In the genomic region with DNA sequence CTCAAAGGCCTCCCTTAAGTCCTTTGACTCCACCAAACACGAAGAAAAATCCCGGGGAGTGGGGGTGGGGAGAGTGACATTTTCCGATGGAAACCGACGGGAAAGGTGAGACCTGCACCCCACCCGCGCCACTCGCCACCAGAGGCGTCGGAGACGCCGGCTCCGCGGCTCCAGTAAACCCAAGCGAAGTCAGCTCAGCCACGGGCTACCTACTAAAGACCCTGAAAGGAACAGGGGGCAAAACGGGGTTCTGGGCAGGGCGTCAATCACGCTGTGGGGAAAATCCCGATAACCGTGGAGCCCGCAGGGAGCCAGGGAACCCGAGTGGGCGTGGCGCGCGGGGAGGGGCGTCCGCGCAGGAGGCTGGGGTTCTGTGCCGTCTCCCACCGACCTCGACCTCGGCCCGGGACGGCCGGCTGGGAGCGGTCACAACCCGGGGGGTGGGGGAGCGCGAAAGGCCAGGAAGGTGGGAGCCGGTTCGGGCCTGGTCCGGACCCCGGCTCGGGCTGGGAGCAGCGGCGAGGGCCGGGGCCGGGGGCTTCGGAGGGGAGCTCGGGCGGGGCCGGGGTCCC, we compare ENCODE assay signal across 8 cellular contexts. TPM values are rescaled to one million over a fixed set of nuclear protein-coding genes. Genes with fewer than 3 reads are reported as not detected.
DNase-seq lines count a peak whose midpoint lies in the region; ATAC-seq and TF ChIP-seq lines count a peak whose summit lies in the region.

No MANE protein-coding gene starts in this region.

- peak overlapping the region; percentile 84 for H3K4me3 Mint-ChIP-seq in activated naive CD8-positive, alpha-beta T cell treated with anti-CD3 and anti-CD28 coated beads for 36 hours

- H3K4me1 Mint-ChIP-seq in activated naive CD8-positive, alpha-beta T cell treated with anti-CD3 and anti-CD28 coated beads for 36 hours, result peaks cover 20% of the 10 kb centered on the region

- WGBS in hepatocyte (ENCODE audit: low lambda C conversion rate, missing lambda C conversion rate), result 2% methylated on average over 45 of the region's 54 CpGs
- 0 to 1% (median 1%) methylated on average over 45 to 54 of the region's 54 CpGs for WGBS in spleen, 5 donors

- peak overlapping the region; percentile 84 for H3K4me2 ChIP-seq in hepatocyte

- H3K27ac Mint-ChIP-seq in activated naive CD8-positive, alpha-beta T cell treated with anti-CD3 and anti-CD28 coated beads for 36 hours, result peak overlapping the region; percentile 75

- no peaks in the 10 kb centered on the region for H3K9me2 ChIP-seq in hepatocyte (replicated peaks; ENCODE audit: insufficient read depth)

- DNase-seq in GM13976 (ENCODE audit: low spot score) (peak; percentile 64), RWPE1 (ENCODE audit: low spot score) (peak; percentile 38), hepatocyte (ENCODE audit: low spot score) (peak; percentile 68), spleen (no peak), NCI-H446 treated with DMSO at 0.1 percent for 48 hours (lab: John Stamatoyannopoulos, UW) (no peak), middle frontal gyrus (ENCODE audit: extremely low spot score, low spot score) (no peak)
- peak; percentile 60 for DNase-seq in activated naive CD8-positive, alpha-beta T cell treated with anti-CD3 and anti-CD28 coated beads for 36 hours

- H3K27ac ChIP-seq in RWPE1, result peak overlapping the region; percentile 97
- peak overlapping the region; percentile 99 for H3K27ac ChIP-seq in hepatocyte
- peak overlapping the region; percentile 94 to 100 (median 96) for H3K27ac ChIP-seq in spleen

- no peak for TF ChIP-seq POLR2A in spleen (IDR thresholded peaks at IDR 0.05)

- ATAC-seq in HG02763 (IDR thresholded peaks at IDR 0.05; ENCODE audit: unreplicated experiment), result peak; percentile 22

- H3K4me3 ChIP-seq in hepatocyte, result peak overlapping the region; percentile 99
- peak overlapping the region; percentile 73 to 95 (median 91) for H3K4me3 ChIP-seq in spleen

- CTCF ChIA-PET in RWPE1 (lab: Yijun Ruan, JAX), result interaction anchor here (0.6 kb wide), 1 partner anchor 86 kb away, joined by 3 read pairs; no protein-coding TSS in a partner anchor

- no peaks in the 10 kb centered on the region for H3K27me3 Mint-ChIP-seq in activated naive CD8-positive, alpha-beta T cell treated with anti-CD3 and anti-CD28 coated beads for 36 hours

- H2AFZ ChIP-seq in hepatocyte, result peak overlapping the region; percentile 40

- intact Hi-C loops in spleen (cut with DNase I; ENCODE audit: low total_unique reads), result no loop called here

- in situ Hi-C loops in GM13976 (cut with MboI; ENCODE audit: low sequenced_read_pairs, unreplicated experiment), result no loop called here

- H3K4me1 ChIP-seq in hepatocyte (ENCODE audit: insufficient read depth) (peaks cover 12% of the 10 kb centered on the region), spleen (peaks cover 19 to 60% (median 29%) of the 10 kb centered on the region in 6 donors)

- POLR2A ChIA-PET in RWPE1 (lab: Yijun Ruan, JAX; ENCODE audit: low non-redundant PET), result no interaction called here

- no peak for TF ChIP-seq CTCF in GM13976 (IDR thresholded peaks at IDR 0.05; ENCODE audit: borderline replicate concordance, control extremely low read depth, extremely low read depth, insufficient read depth, missing control alignments)
- no peak for TF ChIP-seq CTCF in RWPE1 (conservative IDR thresholded peaks at IDR 0.05; ENCODE audit: low read depth)
- TF ChIP-seq CTCF in hepatocyte (IDR thresholded peaks at IDR 0.05; ENCODE audit: poor library complexity), result no peak
- no peak for TF ChIP-seq CTCF in spleen (IDR thresholded peaks at IDR 0.05 in 8 of 11, conservative IDR thresholded peaks at IDR 0.05 in 3 of 11)

- H3K9me3 ChIP-seq in hepatocyte (ENCODE audit: low read depth) (no peaks in the 10 kb centered on the region), spleen (no peaks in the 10 kb centered on the region)

- H3K79me2 ChIP-seq in hepatocyte, result peaks cover 52% of the 10 kb centered on the region

- H3K36me3 Mint-ChIP-seq in activated naive CD8-positive, alpha-beta T cell treated with anti-CD3 and anti-CD28 coated beads for 36 hours, result peaks cover 21% of the 10 kb centered on the region

- no peaks in the 10 kb centered on the region for H3K9me3 Mint-ChIP-seq in activated naive CD8-positive, alpha-beta T cell treated with anti-CD3 and anti-CD28 coated beads for 36 hours

- H3K27me3 ChIP-seq in hepatocyte (no peaks in the 10 kb centered on the region), spleen (replicated peaks in 1 of 7) (no peaks in the 10 kb centered on the region)

- H3K36me3 ChIP-seq in hepatocyte (replicated peaks; ENCODE audit: insufficient read depth, low read depth), result no peaks in the 10 kb centered on the region
- peaks cover 0 to 22% (median 19%) of the 10 kb centered on the region in 6 donors for H3K36me3 ChIP-seq in spleen

- peaks cover 49% of the 10 kb centered on the region for H4K20me1 ChIP-seq in hepatocyte (ENCODE audit: insufficient read depth, poor library complexity, severe bottlenecking)

RNA-seq across cellular contexts. Expression of a gene that starts 0.6 kb away (rescaled TPM):
- 10 to 100 TPM; 60.3 to 61.1 TPM for total RNA-seq in activated naive CD8-positive, alpha-beta T cell treated with anti-CD3 and anti-CD28 coated beads for 36 hours
- total RNA-seq in hepatocyte (95.4 and 112 TPM in 2 replicates), spleen (10 to 100 TPM; 62.6 to 80.2 (median 67.0) TPM)
- polyA plus RNA-seq in hepatocyte (74.2 and 82.6 TPM in 2 replicates), spleen (10 to 100 TPM; 30.9 to 52.7 (median 34.9) TPM)

RNA-seq across cellular contexts. Expression of a gene that starts 50.8 kb away (rescaled TPM):
- 1 to 10 TPM; 2.1 to 3.1 TPM for total RNA-seq in activated naive CD8-positive, alpha-beta T cell treated with anti-CD3 and anti-CD28 coated beads for 36 hours
- total RNA-seq in hepatocyte (20.0 and 22.2 TPM in 2 replicates), spleen (10 to 100 TPM in 2 of 7 donors, 1 to 10 TPM in 5; 4.1 to 13.6 (median 5.5) TPM)
- polyA plus RNA-seq in hepatocyte (22.2 and 27.8 TPM in 2 replicates), spleen (1 to 10 TPM; 5.3 to 8.6 (median 8.5) TPM)

Comparison
In these comparisons a context has a peak if more than half of its experiments do, and no peak if none do; other contexts are left out.
1. DNase-seq: peak in GM13976 (single experiment), RWPE1 (single experiment), activated naive CD8-positive, alpha-beta T cell treated with anti-CD3 and anti-CD28 coated beads for 36 hours (single experiment) and hepatocyte (single experiment); none in spleen (single experiment), NCI-H446 treated with DMSO at 0.1 percent for 48 hours (single experiment) and middle frontal gyrus (single experiment).
2. Peak in every context shown above with its lines, with median percentiles within 50 percentile points of each other: H3K27ac ChIP-seq.